14 cellular contexts compared by ENCODE assay signal in the genomic region with DNA sequence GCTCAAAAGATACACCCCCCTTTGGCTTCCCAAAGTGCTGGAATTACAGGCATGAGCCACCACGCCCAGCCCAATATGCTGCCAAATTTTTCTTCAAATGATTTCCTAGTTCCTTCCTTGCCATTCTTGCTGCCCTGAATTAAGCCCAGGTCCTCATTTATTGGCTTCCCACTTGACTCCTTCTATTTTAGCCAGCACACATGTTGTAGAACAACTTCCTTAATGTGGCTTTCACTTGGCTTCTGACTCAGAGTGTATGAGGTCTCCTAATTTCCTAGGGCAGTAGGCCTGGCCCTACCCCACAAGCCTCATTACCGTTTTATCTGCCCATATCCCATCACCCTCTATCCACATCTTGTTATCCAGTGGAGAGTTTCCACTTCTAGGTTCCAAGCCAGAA. TPM values are rescaled to one million over a fixed set of nuclear protein-coding genes. Genes with fewer than 3 reads are reported as not detected.
DNase-seq lines count a peak whose midpoint lies in the region; ATAC-seq and TF ChIP-seq lines count a peak whose summit lies in the region.
"Had no signal": no experiment of that assay in that cellular context is flagged by ENCODE, and none has a peak within 500 bp of the region (broad histone marks: within the 10 kb centered on the region; RNA-seq: fewer than 3 reads in every experiment).

No MANE protein-coding gene starts in this region.

- ATAC-seq in HG02610 (IDR thresholded peaks at IDR 0.05; ENCODE audit: unreplicated experiment), result peak; percentile 74
- ATAC-seq in right cardiac atrium, result peak; percentile 64 to 74
- ATAC-seq in HG03378 (IDR thresholded peaks at IDR 0.05; ENCODE audit: unreplicated experiment), result no peak
- ATAC-seq: effector memory CD8-positive, alpha-beta T cell had no signal

- intact Hi-C loops in right cardiac atrium (cut with DNase I) (no loop called here), prostate gland (cut with DNase I) (no loop called here)

- no peaks in the 10 kb centered on the region for H3K36me3 ChIP-seq in prostate gland
- H3K36me3 ChIP-seq: sigmoid colon, thyroid gland had no signal

- WGBS in right cardiac atrium, result 45% methylated on average over 2 of the region's 2 CpGs
- 73% methylated on average over 2 of the region's 2 CpGs for WGBS in prostate gland

- H3K4me3 ChIP-seq in right cardiac atrium (ENCODE audit: low read length), result no peak overlapping the region
- no peak overlapping the region for H3K4me3 ChIP-seq in prostate gland
- H3K4me3 ChIP-seq: sigmoid colon, thyroid gland had no signal

- TF ChIP-seq CTCF in prostate gland (IDR thresholded peaks at IDR 0.05), result no peak
- TF ChIP-seq CTCF in GM13976 (IDR thresholded peaks at IDR 0.05; ENCODE audit: borderline replicate concordance, control extremely low read depth, extremely low read depth, insufficient read depth, missing control alignments), result no peak

- no peak for TF ChIP-seq POLR2A in prostate gland (IDR thresholded peaks at IDR 0.05)

- H3K9me3 ChIP-seq in right cardiac atrium (ENCODE audit: control insufficient read depth, low read length) (no peaks in the 10 kb centered on the region), prostate gland (no peaks in the 10 kb centered on the region)
- H3K9me3 ChIP-seq: sigmoid colon, thyroid gland had no signal

- H3K27me3 ChIP-seq in right cardiac atrium (ENCODE audit: control insufficient read depth, insufficient read depth), result no peaks in the 10 kb centered on the region
- no peaks in the 10 kb centered on the region for H3K27me3 ChIP-seq in prostate gland (replicated peaks; ENCODE audit: insufficient read depth)
- H3K27me3 ChIP-seq: thyroid gland had no signal

- in situ Hi-C loops in GM13976 (cut with MboI; ENCODE audit: low sequenced_read_pairs, unreplicated experiment), result no loop called here

- H3K4me1 ChIP-seq in right cardiac atrium (ENCODE audit: control insufficient read depth, insufficient read depth, low read length), result no peaks in the 10 kb centered on the region
- no peaks in the 10 kb centered on the region for H3K4me1 ChIP-seq in prostate gland (replicated peaks)
- H3K4me1 ChIP-seq: sigmoid colon, thyroid gland had no signal

- no peak overlapping the region for H3K27ac ChIP-seq in right cardiac atrium (ENCODE audit: low read length)
- H3K27ac ChIP-seq in prostate gland, result no peak overlapping the region
- H3K27ac ChIP-seq: sigmoid colon, thyroid gland had no signal

- DNase-seq in AML-193 (lab: John Stamatoyannopoulos, UW) (peak; percentile 57 to 71), SKM-1 (lab: John Stamatoyannopoulos, UW; ENCODE audit: unreplicated experiment) (peak; percentile 25), right cardiac atrium (no peak), NCI-H2227 treated with DMSO at 0.1 percent for 48 hours (lab: John Stamatoyannopoulos, UW) (no peak), prostate gland (ENCODE audit: low spot score) (no peak), GM13976 (ENCODE audit: low spot score) (no peak)
- DNase-seq: activated T-cell treated with anti-CD3 and anti-CD28 coated beads for 4 hours; DND-41; effector memory CD8-positive, alpha-beta T cell; NCI-H2029; sigmoid colon; thyroid gland had no signal

RNA-seq across cellular contexts. Expression of gene HIPK2, which starts 21.8 kb away (rescaled TPM):
- total RNA-seq in right cardiac atrium, result 100 to 1,000 TPM in 2 of 4 donors, 10 to 100 TPM in 2; 92.6 to 131 (median 113) TPM
- 72.1 TPM for polyA plus RNA-seq in right cardiac atrium
- 10 to 100 TPM; 54.4 to 72.7 TPM for total RNA-seq in prostate gland

RNA-seq across cellular contexts. Expression of gene TBXAS1, which starts 29.5 kb away (rescaled TPM):
- total RNA-seq in right cardiac atrium (1 to 10 TPM; 5.8 to 9.1 (median 7.2) TPM), prostate gland (10 to 100 TPM; 19.3 to 44.1 TPM)
- polyA plus RNA-seq in right cardiac atrium, result 3.1 TPM

Comparison
In these comparisons a context has a peak if more than half of its experiments do, and no peak if none do; other contexts are left out.
1. DNase-seq: peak in AML-193 (2 of 2) and SKM-1 (single experiment); none in right cardiac atrium (0 of 3), NCI-H2227 treated with DMSO at 0.1 percent for 48 hours (single experiment), prostate gland (single experiment) and GM13976 (single experiment).